Comparison of ENCODE assay signal across 12 cellular contexts in genomic region chr1:194102607-194103006, GRCh38.
A peak's percentile ranks its signal among the peaks of the same experiment; 100 is the strongest.
DNase-seq lines count a peak whose midpoint lies in the region; ATAC-seq, FAIRE-seq and TF ChIP-seq lines count a peak whose summit lies in the region.
"Had no signal": no experiment of that assay in that cellular context is flagged by ENCODE, and none has a peak within 500 bp of the region (broad histone marks: within the 10 kb centered on the region; RNA-seq: fewer than 3 reads in every experiment).

No MANE protein-coding gene starts in this region.

- H3K9ac ChIP-seq in SU-DHL-6 (ENCODE audit: low read length) = no peak overlapping the region

- no peaks in the 10 kb centered on the region for H4K20me1 ChIP-seq in SU-DHL-6 (ENCODE audit: low read depth, low read length)

- peak overlapping the region; percentile 75 for H2AFZ ChIP-seq in SU-DHL-6 (ENCODE audit: low read depth, low read length, severe bottlenecking)

- no peak for DNase-seq in GM06990 (ENCODE audit: extremely low read depth, insufficient read length)
- peak; percentile 7 for DNase-seq in Jurkat, Clone E6-1 (ENCODE audit: low read depth, low spot score)
- DNase-seq in left colon = no peak
- DNase-seq in MG63 = no peak
- no peak for DNase-seq in pancreas
- no peak for DNase-seq in HEK293T (ENCODE audit: extremely low spot score)
- DNase-seq in NCI-H1092 treated with DMSO at 0.1 percent for 48 hours (lab: John Stamatoyannopoulos, UW) = no peak
- DNase-seq: activated CD4-positive, alpha-beta T cell treated with anti-CD3 and anti-CD28 coated beads for 36 hours; NCI-H1930; stimulated activated CD4-positive, alpha-beta T cell treated with anti-CD3 and anti-CD28 coated beads, Interleukin-15, amount 100 ng/mL, for 24 hours had no signal

- H3K4me3 ChIP-seq in GM06990 (replicated peaks; ENCODE audit: low read depth, low read length) (no peak overlapping the region), SU-DHL-6 (ENCODE audit: insufficient read depth, low read length, poor library complexity, severe bottlenecking) (no peak overlapping the region), MG63 (no peak overlapping the region), pancreas (no peak overlapping the region)
- no peak overlapping the region for H3K4me3 ChIP-seq in Jurkat, Clone E6-1 (ENCODE audit: low read length)

- H3F3A ChIP-seq in SU-DHL-6 (ENCODE audit: insufficient read depth) = no peaks in the 10 kb centered on the region

- TF ChIP-seq CTCF in GM06990 (IDR thresholded peaks at IDR 0.05; ENCODE audit: insufficient read depth, low read length, poor library complexity, severe bottlenecking) (peak; percentile 44), SU-DHL-6 (IDR thresholded peaks at IDR 0.05; ENCODE audit: insufficient read depth, low read length, poor library complexity, severe bottlenecking) (peak; percentile 48), pancreas (IDR thresholded peaks at IDR 0.05) (no peak)

- CTCF ChIA-PET in HEK293T (lab: Yijun Ruan, JAX) = no interaction called here

- no peaks in the 10 kb centered on the region for H3K9me2 ChIP-seq in SU-DHL-6 (replicated peaks; ENCODE audit: insufficient read depth, low read length)

- H3K4me2 ChIP-seq in SU-DHL-6 (ENCODE audit: low read depth, low read length, poor library complexity, severe bottlenecking) = no peak overlapping the region

- WGBS in pancreas, 2 donors = 49 to 51% methylated on average over 2 of the region's 2 CpGs

- FAIRE-seq in pancreas (lab: Jason Lieb, UNC) = no peak
- FAIRE-seq: colon had no signal

- H3K27ac ChIP-seq in SU-DHL-6 (ENCODE audit: low read depth, low read length) = no peak overlapping the region
- H3K27ac ChIP-seq in pancreas = no peak overlapping the region

- no peaks in the 10 kb centered on the region for H3K4me1 ChIP-seq in pancreas

- H3K9me3 ChIP-seq in SU-DHL-6 (ENCODE audit: insufficient read depth, low read length) (no peaks in the 10 kb centered on the region), MG63 (no peaks in the 10 kb centered on the region), pancreas (no peaks in the 10 kb centered on the region)

- ATAC-seq in left colon (peak; percentile 31), pancreas (no peak)
- ATAC-seq: activated CD4-positive, alpha-beta T cell treated with anti-CD3 and anti-CD28 coated beads for 36 hours had no signal

- intact Hi-C loops in left colon (cut with DNase I, micrococcal nuclease) (no loop called here), pancreas (cut with DNase I) (no loop called here)

- H3K36me3 ChIP-seq in GM06990 (ENCODE audit: control insufficient read depth, insufficient read depth, low read length) (no peaks in the 10 kb centered on the region), SU-DHL-6 (ENCODE audit: low read length) (no peaks in the 10 kb centered on the region), MG63 (no peaks in the 10 kb centered on the region), pancreas (no peaks in the 10 kb centered on the region)

- H3K27me3 ChIP-seq in GM06990 (replicated peaks; ENCODE audit: control insufficient read depth, insufficient read depth, low read length) (no peaks in the 10 kb centered on the region), SU-DHL-6 (ENCODE audit: low read length) (no peaks in the 10 kb centered on the region), MG63 (no peaks in the 10 kb centered on the region), pancreas (no peaks in the 10 kb centered on the region)

- H3K79me2 ChIP-seq in SU-DHL-6 (ENCODE audit: insufficient read depth, low read length) = no peaks in the 10 kb centered on the region

- POLR2A ChIA-PET in HEK293T (lab: Yijun Ruan, JAX) = no interaction called here

TF ChIP-seq in HEK293T, 16 proteins besides CTCF, POLR2A, EP300 and RAD21:
- no peak for TF ChIP-seq FOXA1 (IDR thresholded peaks at IDR 0.05)
- TF ChIP-seq L3MBTL2 (conservative IDR thresholded peaks at IDR 0.05) = no peak
- TF ChIP-seq ZNF384 (IDR thresholded peaks at IDR 0.05) = no peak
- no peak for TF ChIP-seq SP1 (IDR thresholded peaks at IDR 0.05)
- TF ChIP-seq PKNOX1 (IDR thresholded peaks at IDR 0.05) = no peak
- no peak for TF ChIP-seq SUZ12 (IDR thresholded peaks at IDR 0.05)
- no peak for TF ChIP-seq LEF1 (IDR thresholded peaks at IDR 0.05; ENCODE audit: borderline replicate concordance)
- TF ChIP-seq ELF4 (IDR thresholded peaks at IDR 0.05) = no peak
- no peak for TF ChIP-seq NFRKB (IDR thresholded peaks at IDR 0.05)
- no peak for TF ChIP-seq BHLHE40 (IDR thresholded peaks at IDR 0.05; ENCODE audit: borderline replicate concordance)
- no peak for TF ChIP-seq FOXM1 (IDR thresholded peaks at IDR 0.05; ENCODE audit: borderline replicate concordance)

Comparison
In these comparisons a context has a peak if more than half of its experiments do, and no peak if none do; other contexts are left out.
1. CTCF ChIP-seq: peak in GM06990 (single experiment) and SU-DHL-6 (single experiment); none in pancreas (0 of 4).